Comparison of ENCODE assay signal across 14 cellular contexts in the genomic region with DNA sequence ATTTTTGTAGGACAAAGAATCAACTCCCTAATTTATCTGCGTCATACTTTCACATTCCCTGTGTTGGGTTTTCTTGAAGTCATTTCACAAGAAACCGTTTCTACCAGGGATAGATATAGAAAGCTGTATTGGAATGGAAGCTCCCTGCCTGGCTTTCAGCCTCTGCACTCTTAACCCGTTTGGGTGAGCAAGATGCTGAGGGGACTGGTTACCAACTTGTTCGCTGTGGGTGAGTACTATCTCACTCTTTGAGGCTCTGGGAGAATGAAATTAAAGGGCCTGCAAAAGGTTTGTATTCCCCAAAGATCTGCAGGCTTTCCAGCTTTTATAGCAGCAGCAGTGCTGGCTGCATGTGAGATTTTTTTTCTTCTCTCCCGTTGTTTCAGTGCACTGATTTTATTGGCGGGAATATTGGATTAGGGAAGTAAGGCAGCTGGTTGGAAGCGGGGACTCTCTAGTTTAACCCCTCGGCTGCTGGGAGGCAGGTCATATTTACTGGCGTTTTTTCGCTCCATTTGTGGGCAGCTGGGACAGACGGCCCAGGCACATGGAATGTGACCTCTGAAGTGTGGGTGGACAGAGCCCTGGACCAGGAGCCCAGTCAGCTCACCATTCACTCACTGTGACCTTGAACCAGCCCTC. TPM values are rescaled to one million over a fixed set of nuclear protein-coding genes. Genes with fewer than 3 reads are reported as not detected.
A peak's percentile ranks its signal among the peaks of the same experiment; 100 is the strongest.
DNase-seq lines count a peak whose midpoint lies in the region; ATAC-seq, FAIRE-seq and TF ChIP-seq lines count a peak whose summit lies in the region.
"Had no signal": no experiment of that assay in that cellular context is flagged by ENCODE, and none has a peak within 500 bp of the region (broad histone marks: within the 10 kb centered on the region; RNA-seq: fewer than 3 reads in every experiment).

No MANE protein-coding gene starts in this region.

- no TSS peak for BruUV-seq in GM12878 (replicated peaks; lab: Mats Ljungman, UMichigan)

- intact Hi-C loops in left ventricle myocardium inferior (cut with micrococcal nuclease) (no loop called here), cardiac septum (cut with DNase I) (no loop called here), GM12878 (cut with micrococcal nuclease; ENCODE audit: unreplicated experiment) (no loop called here), lower lobe of right lung (cut with DNase I) (loop anchor here (10.0 kb wide), 1 partner anchor 56 kb away; no protein-coding TSS in a partner anchor)

- SMC1A ChIA-PET in GM12878 (lab: Charles Lee; ENCODE audit: uncharacterized antibody, unreplicated experiment) = interaction anchor here (1.2 to 1.3 kb wide), 3 partner anchors 8 to 58 kb away, joined by 3 to 4 read pairs (median 3); no protein-coding TSS in a partner anchor

- POLR2A ChIA-PET in GM12878 (lab: Charles Lee) = interaction anchor here (0.7 to 1.2 kb wide), 3 partner anchors 35 to 127 kb away, joined by 3 to 5 read pairs (median 3); no protein-coding TSS in a partner anchor

- no peak overlapping the region for H3K27ac ChIP-seq in left ventricle myocardium inferior (replicated peaks)
- H3K27ac ChIP-seq in GM12878 (ENCODE audit: control insufficient read depth, insufficient read depth) = no peak overlapping the region
- no peak overlapping the region for H3K27ac ChIP-seq in lower lobe of right lung

- H3K79me2 ChIP-seq in GM12878 (ENCODE audit: control insufficient read depth, insufficient read depth, low read length) = no peaks in the 10 kb centered on the region

- no peak for TF ChIP-seq EP300 in GM12878 (IDR thresholded peaks at IDR 0.05; ENCODE audit: borderline replicate concordance in 1 of 2, control insufficient read depth in 1 of 2, low read depth in 2 of 2, low read length in 2 of 2)

- H4K20me1 ChIP-seq in GM12878 (ENCODE audit: control insufficient read depth, insufficient read depth) = no peaks in the 10 kb centered on the region

- ATAC-seq in GM12878 (peak; percentile 33; the same call in 2 of the 3 replicates), lower lobe of right lung (no peak), HG02970 (IDR thresholded peaks at IDR 0.05; ENCODE audit: low FRiP score, unreplicated experiment) (no peak), HG02981 (IDR thresholded peaks at IDR 0.05; ENCODE audit: unreplicated experiment) (no peak)
- ATAC-seq: activated CD4-positive, CD25-positive, alpha-beta regulatory T cell treated with anti-CD3 and anti-CD28 coated beads, Interleukin-2, amount 50 U/mL, for 24 hours had no signal

- RAD21 ChIA-PET in GM12878 (lab: Charles Lee; ENCODE audit: unreplicated experiment) = no interaction called here

- H3K36me3 ChIP-seq in left ventricle myocardium inferior (no peaks in the 10 kb centered on the region), GM12878 (ENCODE audit: control insufficient read depth in 2 of 2, insufficient read depth in 2 of 2, low read length in 1 of 2) (no peaks in the 10 kb centered on the region), lower lobe of right lung (no peaks in the 10 kb centered on the region)

- TF ChIP-seq RAD21 in GM12878 (IDR thresholded peaks at IDR 0.05; ENCODE audit: insufficient read depth, low read depth, low read length) = no peak

- H3K9me3 ChIP-seq in left ventricle myocardium inferior (replicated peaks) = no peaks in the 10 kb centered on the region
- H3K9me3 ChIP-seq in GM12878 (replicated peaks; ENCODE audit: control insufficient read depth, insufficient read depth, low read length) = no peaks in the 10 kb centered on the region
- H3K9me3 ChIP-seq in lower lobe of right lung = no peaks in the 10 kb centered on the region

- CTCF ChIA-PET in GM12878 (lab: Yijun Ruan, JAX) = interaction anchor here (0.7 to 0.9 kb wide), 3 partner anchors 51 to 93 kb away, joined by 3 read pairs; no protein-coding TSS in a partner anchor

- WGBS in GM12878 (ENCODE audit: insufficient coverage, insufficient replicate concordance, low lambda C conversion rate, missing lambda C conversion rate) = 52% methylated on average over 11 of the region's 11 CpGs

- FAIRE-seq in GM12878 (lab: Jason Lieb, UNC) = no peak

- H3K4me1 ChIP-seq in left ventricle myocardium inferior (no peaks in the 10 kb centered on the region), GM12878 (ENCODE audit: control insufficient read depth, insufficient read depth, low read length) (no peaks in the 10 kb centered on the region), lower lobe of right lung (no peaks in the 10 kb centered on the region)

- in situ Hi-C loops in GM12878 (cut with MboI) (no loop called here), KBM-7 (cut with MboI; ENCODE audit: low pct_unique_long_range_greater_than_20kb, low sequenced_read_pairs) (no loop called here)

- H3K27me3 ChIP-seq in left ventricle myocardium inferior (ENCODE audit: low read depth) (peaks cover 18% of the 10 kb centered on the region), GM12878 (replicated peaks in 1 of 2; ENCODE audit: control insufficient read depth in 2 of 2, insufficient read depth in 2 of 2, low read length in 1 of 2) (peaks cover 4 to 9% of the 10 kb centered on the region in 2 experiments), lower lobe of right lung (ENCODE audit: low read depth) (no peaks in the 10 kb centered on the region)

- H2AFZ ChIP-seq in GM12878 (ENCODE audit: control insufficient read depth, low read depth, low read length) = no peak overlapping the region

- H3K9ac ChIP-seq in GM12878 (ENCODE audit: control insufficient read depth, insufficient read depth, low read length) = no peak overlapping the region

- H3K4me2 ChIP-seq in GM12878 (ENCODE audit: control insufficient read depth, insufficient read depth) = no peak overlapping the region

- no peak for TF ChIP-seq CTCF in left ventricle myocardium inferior (IDR thresholded peaks at IDR 0.05; ENCODE audit: borderline replicate concordance)
- TF ChIP-seq CTCF in GM12878 (IDR thresholded peaks at IDR 0.05 in 2 of 3, conservative IDR thresholded peaks at IDR 0.05 in 1 of 3; ENCODE audit: control insufficient read depth in 2 of 3, extremely low read depth in 1 of 3, insufficient read depth in 1 of 3, low read depth in 3 of 3, low read length in 3 of 3) = no peak
- TF ChIP-seq CTCF in lower lobe of right lung (IDR thresholded peaks at IDR 0.05) = no peak

- DNase-seq in left ventricle myocardium inferior (no peak), cardiac septum (ENCODE audit: low spot score) (no peak), GM12878 (ENCODE audit: low read depth, low spot score) (no peak), lower lobe of right lung (no peak), activated T-cell treated with anti-CD3 and anti-CD28 coated beads for 4 hours (no peak), KBM-7 (no peak)
- DNase-seq: activated naive CD4-positive, alpha-beta T cell treated with anti-CD3 and anti-CD28 coated beads for 36 hours; dermis blood vessel endothelial cell; naive B cell; NCI-H1105 treated with DMSO at 0.1 percent for 48 hours; stimulated activated CD4-positive, alpha-beta T cell treated with anti-CD3 and anti-CD28 coated beads, Interleukin-2, amount 100 ng/mL, for 24 hours had no signal

- H3K4me3 ChIP-seq in left ventricle myocardium inferior (peak overlapping the region; percentile 22), GM12878 (no peak overlapping the region), lower lobe of right lung (peak overlapping the region; percentile 15)

- no peak for TF ChIP-seq POLR2A in GM12878 (IDR thresholded peaks at IDR 0.05; ENCODE audit: low read depth, low read length)

RNA-seq across cellular contexts. Expression of a gene that starts 30.9 kb away (rescaled TPM):
- total RNA-seq in left ventricle myocardium inferior (22.5 TPM), cardiac septum (21.6 TPM), GM12878 (2014; rRNA removed) (28.2 and 37.8 TPM in 2 replicates), GM12878 (2014; rRNA removed; fragmentation: Illumina TruSeq; extraction: Trizol) (24.4 and 25.1 TPM in 2 replicates), GM12878 (2021) (21.8 and 30.5 TPM in 2 replicates), lower lobe of right lung (11.7 TPM)
- 24.1 and 32.6 TPM in 2 replicates for total RNA-seq in GM12878 (2013; cell fraction: nucleolus; rRNA removed)
- polyA plus RNA-seq in GM12878 (2011; ENCODE audit: low read depth) = 7.5 TPM
- polyA plus RNA-seq in GM12878 (2011; rRNA removed) (26.4 and 41.1 TPM in 2 replicates), GM12878 (2014; fragmentation: Illumina TruSeq; extraction: Trizol) (17.7 and 21.7 TPM in 2 replicates), GM12878 (2014; fragmentation: Nextera tagmentation; extraction: Ambion mirVana) (10 to 100 TPM; 52.5 to 53.0 TPM), GM12878 (2014; rRNA removed) (16.9 and 22.2 TPM in 2 replicates), GM12878 (2016; fragmentation: Nextera tagmentation; extraction: Ambion mirVana) (10 to 100 TPM; 28.5 to 31.4 TPM)
- polyA plus RNA-seq in GM12878 (2011; cell fraction: cytosol; rRNA removed) = 11.6 and 14.4 TPM in 2 replicates
- 19.6 and 20.2 TPM in 2 replicates for polyA plus RNA-seq in GM12878 (2011; cell fraction: nucleus; rRNA removed)
- 17.7 and 24.8 TPM in 2 replicates for polyA plus RNA-seq in GM12878 (2012)
- 8.9 and 14.6 TPM in 2 replicates for polyA minus RNA-seq in GM12878 (2011; rRNA and poly(A)+ RNA removed)
- 4.2 and 9.1 TPM in 2 replicates for polyA minus RNA-seq in GM12878 (2011; cell fraction: cytosol; rRNA and poly(A)+ RNA removed)
- 6.3 and 8.1 TPM in 2 replicates for polyA minus RNA-seq in GM12878 (2011; cell fraction: nucleus; rRNA and poly(A)+ RNA removed)

RNA-seq across cellular contexts. Expression of a gene that starts 38.9 kb away (rescaled TPM):
- total RNA-seq in left ventricle myocardium inferior (54.5 TPM), cardiac septum (83.7 TPM), GM12878 (2014; rRNA removed) (179 and 192 TPM in 2 replicates), GM12878 (2014; rRNA removed; fragmentation: Illumina TruSeq; extraction: Trizol) (211 and 217 TPM in 2 replicates), GM12878 (2021) (177 and 190 TPM in 2 replicates), lower lobe of right lung (146 TPM)
- 1,263 and 1,326 TPM in 2 replicates for total RNA-seq in GM12878 (2013; cell fraction: nucleolus; rRNA removed)
- 90.4 TPM for polyA plus RNA-seq in GM12878 (2011; ENCODE audit: low read depth)
- polyA plus RNA-seq in GM12878 (2011; rRNA removed) (326 and 348 TPM in 2 replicates), GM12878 (2014; fragmentation: Illumina TruSeq; extraction: Trizol) (324 and 345 TPM in 2 replicates), GM12878 (2014; fragmentation: Nextera tagmentation; extraction: Ambion mirVana) (100 to 1,000 TPM; 156 to 171 TPM), GM12878 (2014; rRNA removed) (199 and 215 TPM in 2 replicates), GM12878 (2016; fragmentation: Nextera tagmentation; extraction: Ambion mirVana) (100 to 1,000 TPM; 202 to 208 TPM)
- 308 and 329 TPM in 2 replicates for polyA plus RNA-seq in GM12878 (2011; cell fraction: cytosol; rRNA removed)
- 561 and 577 TPM in 2 replicates for polyA plus RNA-seq in GM12878 (2011; cell fraction: nucleus; rRNA removed)
- 133 and 153 TPM in 2 replicates for polyA plus RNA-seq in GM12878 (2012)
- polyA minus RNA-seq in GM12878 (2011; rRNA and poly(A)+ RNA removed) = 419 TPM in 2 replicates
- polyA minus RNA-seq in GM12878 (2011; cell fraction: cytosol; rRNA and poly(A)+ RNA removed) = 94.2 and 122 TPM in 2 replicates
- polyA minus RNA-seq in GM12878 (2011; cell fraction: nucleus; rRNA and poly(A)+ RNA removed) = 245 and 303 TPM in 2 replicates

RNA-seq across cellular contexts. Expression of a gene that starts 45.4 kb away (rescaled TPM):
- total RNA-seq in left ventricle myocardium inferior = 4.7 TPM
- total RNA-seq in cardiac septum = 1.0 TPM
- 1.5 and 1.8 TPM in 2 replicates for total RNA-seq in GM12878 (2013; cell fraction: nucleolus; rRNA removed)
- not detected in 2 replicates for total RNA-seq in GM12878 (2014; rRNA removed)
- total RNA-seq in GM12878 (2014; rRNA removed; fragmentation: Illumina TruSeq; extraction: Trizol) = 0.04 TPM in 1 of 2 replicates, not detected in the other
- 0.05 and 0.19 TPM in 2 replicates for total RNA-seq in GM12878 (2021)
- polyA plus RNA-seq in GM12878 (2011; ENCODE audit: low read depth) = not detected
- 0.09 and 0.24 TPM in 2 replicates for polyA plus RNA-seq in GM12878 (2011; rRNA removed)
- polyA plus RNA-seq in GM12878 (2011; cell fraction: cytosol; rRNA removed) = 0.22 and 0.37 TPM in 2 replicates
- polyA plus RNA-seq in GM12878 (2011; cell fraction: nucleus; rRNA removed) = 0.33 and 0.47 TPM in 2 replicates
- polyA plus RNA-seq in GM12878 (2012) = 0.04 and 0.07 TPM in 2 replicates
- polyA plus RNA-seq in GM12878 (2014; fragmentation: Illumina TruSeq; extraction: Trizol) = 0.04 TPM in 1 of 2 replicates, not detected in the other
- polyA plus RNA-seq in GM12878 (2014; fragmentation: Nextera tagmentation; extraction: Ambion mirVana) = not detected
- polyA plus RNA-seq in GM12878 (2014; rRNA removed) = 0.04 TPM in 1 of 2 replicates, not detected in the other
- not detected for polyA plus RNA-seq in GM12878 (2016; fragmentation: Nextera tagmentation; extraction: Ambion mirVana)
- 0.22 and 0.77 TPM in 2 replicates for polyA minus RNA-seq in GM12878 (2011; rRNA and poly(A)+ RNA removed)
- polyA minus RNA-seq in GM12878 (2011; cell fraction: cytosol; rRNA and poly(A)+ RNA removed) = 0.67 TPM in 1 of 2 replicates, not detected in the other
- polyA minus RNA-seq in GM12878 (2011; cell fraction: nucleus; rRNA and poly(A)+ RNA removed) = 0.19 TPM in 1 of 2 replicates, not detected in the other
- total RNA-seq in lower lobe of right lung = 0.18 TPM
- total RNA-seq: activated naive CD4-positive, alpha-beta T cell treated with anti-CD3 and anti-CD28 coated beads for 36 hours; dermis blood vessel endothelial cell had no signal
